In the genomic region with DNA sequence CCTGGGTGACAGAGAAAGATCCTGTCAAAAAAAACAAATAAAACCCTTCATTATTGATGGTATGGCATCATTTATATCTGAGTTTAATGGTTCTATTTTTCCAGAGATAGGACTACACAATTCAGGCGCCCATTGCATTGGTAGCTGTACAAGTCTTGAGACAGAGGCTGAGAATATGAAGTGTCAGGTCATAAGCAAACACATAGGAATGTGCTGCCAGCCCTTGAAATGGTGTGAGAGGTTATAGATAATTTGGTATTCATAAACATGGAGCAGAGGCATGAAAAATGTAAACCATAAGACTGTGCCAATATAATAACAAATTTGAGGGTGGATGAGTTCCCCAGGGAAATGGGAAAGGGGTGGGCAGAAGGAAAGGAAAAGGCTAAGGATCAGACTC, we compare ENCODE assay signal across 19 cellular contexts. TPM values are rescaled to one million over a fixed set of nuclear protein-coding genes. Genes with fewer than 3 reads are reported as not detected.
DNase-seq lines count a peak whose midpoint lies in the region; ATAC-seq and TF ChIP-seq lines count a peak whose summit lies in the region.
"Had no signal": no experiment of that assay in that cellular context is flagged by ENCODE, and none has a peak within 500 bp of the region (broad histone marks: within the 10 kb centered on the region; RNA-seq: fewer than 3 reads in every experiment).

No MANE protein-coding gene starts in this region.

- H3K4me2 ChIP-seq in GM23248 (ENCODE audit: unreplicated experiment) = no peak overlapping the region

- DNase-seq in GM23248 (peak; percentile 2), chondrocyte (ENCODE audit: low spot score) (no peak), left lung (no peak), thyroid gland (no peak), ecto neural progenitor cell (ENCODE audit: low spot score) (no peak), DMS53 treated with DMSO at 0.1 percent for 48 hours (lab: John Stamatoyannopoulos, UW; ENCODE audit: unreplicated experiment) (no peak)
- DNase-seq: activated CD4-positive, CD25-positive, alpha-beta regulatory T cell; activated CD8-positive, alpha-beta memory T cell treated with anti-CD3 and anti-CD28 coated beads for 24 hours; activated naive CD8-positive, alpha-beta T cell treated with anti-CD3 and anti-CD28 coated beads, Interleukin-2, amount 10 ng/mL, durations not matched to agents 7 days and 5 days; BE2C; effector memory CD8-positive, alpha-beta T cell; natural killer cell; NCI-H2029 treated with DMSO at 0.1 percent for 48 hours; NCI-H510A treated with DMSO at 0.1 percent for 48 hours; stimulated activated naive B cell treated with anti-CD40 and anti-IgM and Interleukin-4, amounts not matched to agents 10 μg/mL and 1 μg/mL and 100 μg/mL, for 72 hours had no signal

- in situ Hi-C loops in GM23248 (cut with MboI) = no loop called here

- WGBS in GM23248 (ENCODE audit: low coverage in 1 of 2, low lambda C conversion rate in 2 of 2, missing lambda C conversion rate in 2 of 2), 2 experiments = 84 to 100% methylated on average over 1 of the region's 1 CpG
- WGBS in thyroid gland, 2 donors = 100% methylated on average over 1 of the region's 1 CpG

- peak overlapping the region; percentile 37 for H3K27ac Mint-ChIP-seq in chondrocyte (ENCODE audit: unreplicated experiment)
- H3K27ac Mint-ChIP-seq: activated naive CD8-positive, alpha-beta T cell treated with anti-CD3 and anti-CD28 coated beads, Interleukin-2, amount 10 ng/mL, durations not matched to agents 7 days and 5 days; activated T-helper 1 cell treated with anti-CD3 and anti-CD28 coated beads, Interleukin-12 subunit alpha, Interleukin-12 subunit beta, Interleukin-2, Interleukin-4 antibody, amounts not matched to agents 30 ng/mL and 10 ng/mL and 1 ng/mL, durations not matched to agents 14 hours and 24 hours and 36 hours; effector memory CD8-positive, alpha-beta T cell; natural killer cell; stimulated activated naive B cell treated with anti-CD40 and anti-IgM and Interleukin-4, amounts not matched to agents 10 μg/mL and 1 μg/mL and 100 μg/mL, for 72 hours; T-helper 2 cell treated with Interferon-gamma antibody and Interleukin-4, amounts not matched to agents 5 μg/mL and 100 μg/mL, for 36 hours had no signal

- H3K4me3 ChIP-seq in GM23248 = no peak overlapping the region
- no peak overlapping the region for H3K4me3 ChIP-seq in left lung
- no peak overlapping the region for H3K4me3 ChIP-seq in thyroid gland (replicated peaks in 1 of 3)
- H3K4me3 ChIP-seq: cardiac muscle cell had no signal

- H3K4me1 ChIP-seq in GM23248 (ENCODE audit: insufficient read depth) (peaks cover 4% of the 10 kb centered on the region; the same call in 1 of the 2 replicates), left lung (peaks cover 8 to 21% of the 10 kb centered on the region in 2 donors), thyroid gland (peaks cover 22 to 52% of the 10 kb centered on the region in 2 donors)
- H3K4me1 ChIP-seq: BE2C had no signal

- intact Hi-C loops in left lung (cut with DNase I) = no loop called here
- intact Hi-C loops in thyroid gland (cut with DNase I) = no loop called here

- TF ChIP-seq CTCF in chondrocyte (IDR thresholded peaks at IDR 0.05) = no peak
- no peak for TF ChIP-seq CTCF in left lung (IDR thresholded peaks at IDR 0.05)
- no peak for TF ChIP-seq CTCF in thyroid gland (IDR thresholded peaks at IDR 0.05)

- no peak for ATAC-seq in left lung
- no peak for ATAC-seq in HG02642 (IDR thresholded peaks at IDR 0.05; ENCODE audit: poor library complexity, unreplicated experiment)
- ATAC-seq: effector memory CD8-positive, alpha-beta T cell; natural killer cell; stimulated activated naive B cell treated with anti-CD40 and anti-IgM and Interleukin-4, amounts not matched to agents 10 μg/mL and 1 μg/mL and 100 μg/mL, for 72 hours had no signal

- H2AFZ ChIP-seq in GM23248 = no peak overlapping the region

- no peak overlapping the region for H3K27ac ChIP-seq in GM23248
- peak overlapping the region; percentile 27 to 73 for H3K27ac ChIP-seq in left lung
- peak overlapping the region; percentile 62 to 84 (median 80) for H3K27ac ChIP-seq in thyroid gland
- H3K27ac ChIP-seq: cardiac muscle cell had no signal

- H3F3A ChIP-seq in GM23248 (ENCODE audit: insufficient read depth) = no peaks in the 10 kb centered on the region

- H4K20me1 ChIP-seq in GM23248 (ENCODE audit: insufficient read depth) = no peaks in the 10 kb centered on the region

- no peak overlapping the region for H3K4me3 Mint-ChIP-seq in chondrocyte (ENCODE audit: unreplicated experiment)
- H3K4me3 Mint-ChIP-seq: activated naive CD8-positive, alpha-beta T cell treated with anti-CD3 and anti-CD28 coated beads, Interleukin-2, amount 10 ng/mL, durations not matched to agents 7 days and 5 days; activated T-helper 1 cell treated with anti-CD3 and anti-CD28 coated beads, Interleukin-12 subunit alpha, Interleukin-12 subunit beta, Interleukin-2, Interleukin-4 antibody, amounts not matched to agents 30 ng/mL and 10 ng/mL and 1 ng/mL, durations not matched to agents 14 hours and 24 hours and 36 hours; effector memory CD8-positive, alpha-beta T cell; natural killer cell; stimulated activated naive B cell treated with anti-CD40 and anti-IgM and Interleukin-4, amounts not matched to agents 10 μg/mL and 1 μg/mL and 100 μg/mL, for 72 hours; T-helper 2 cell treated with Interferon-gamma antibody and Interleukin-4, amounts not matched to agents 5 μg/mL and 100 μg/mL, for 36 hours had no signal

- no peaks in the 10 kb centered on the region for H3K79me2 ChIP-seq in GM23248 (ENCODE audit: insufficient read depth)

- H3K36me3 Mint-ChIP-seq in chondrocyte (ENCODE audit: low read depth) = no peaks in the 10 kb centered on the region
- H3K36me3 Mint-ChIP-seq: activated naive CD8-positive, alpha-beta T cell treated with anti-CD3 and anti-CD28 coated beads, Interleukin-2, amount 10 ng/mL, durations not matched to agents 7 days and 5 days; natural killer cell; stimulated activated naive B cell treated with anti-CD40 and anti-IgM and Interleukin-4, amounts not matched to agents 10 μg/mL and 1 μg/mL and 100 μg/mL, for 72 hours had no signal

- no peaks in the 10 kb centered on the region for H3K9me2 ChIP-seq in GM23248 (ENCODE audit: insufficient read depth)

- no peaks in the 10 kb centered on the region for H3K36me3 ChIP-seq in GM23248 (ENCODE audit: low read depth)
- no peaks in the 10 kb centered on the region for H3K36me3 ChIP-seq in left lung
- peaks cover 0 to under 1% of the 10 kb centered on the region in 2 donors for H3K36me3 ChIP-seq in thyroid gland
- H3K36me3 ChIP-seq: BE2C, cardiac muscle cell had no signal

- no peaks in the 10 kb centered on the region for H3K9me3 Mint-ChIP-seq in chondrocyte (ENCODE audit: low read depth)
- H3K9me3 Mint-ChIP-seq: activated naive CD8-positive, alpha-beta T cell treated with anti-CD3 and anti-CD28 coated beads, Interleukin-2, amount 10 ng/mL, durations not matched to agents 7 days and 5 days; activated T-helper 1 cell treated with anti-CD3 and anti-CD28 coated beads, Interleukin-12 subunit alpha, Interleukin-12 subunit beta, Interleukin-2, Interleukin-4 antibody, amounts not matched to agents 30 ng/mL and 10 ng/mL and 1 ng/mL, durations not matched to agents 14 hours and 24 hours and 36 hours; effector memory CD8-positive, alpha-beta T cell; natural killer cell; stimulated activated naive B cell treated with anti-CD40 and anti-IgM and Interleukin-4, amounts not matched to agents 10 μg/mL and 1 μg/mL and 100 μg/mL, for 72 hours; T-helper 2 cell treated with Interferon-gamma antibody and Interleukin-4, amounts not matched to agents 5 μg/mL and 100 μg/mL, for 36 hours had no signal

- H3K27me3 Mint-ChIP-seq in chondrocyte (ENCODE audit: low read depth) = no peaks in the 10 kb centered on the region

- TF ChIP-seq POLR2A in thyroid gland (IDR thresholded peaks at IDR 0.05) = no peak

- H3K4me1 Mint-ChIP-seq in chondrocyte (ENCODE audit: low read depth) = peaks cover 57% of the 10 kb centered on the region
- H3K4me1 Mint-ChIP-seq: activated naive CD8-positive, alpha-beta T cell treated with anti-CD3 and anti-CD28 coated beads, Interleukin-2, amount 10 ng/mL, durations not matched to agents 7 days and 5 days; natural killer cell; stimulated activated naive B cell treated with anti-CD40 and anti-IgM and Interleukin-4, amounts not matched to agents 10 μg/mL and 1 μg/mL and 100 μg/mL, for 72 hours had no signal

- no peak overlapping the region for H3K9ac ChIP-seq in GM23248

- no peaks in the 10 kb centered on the region for H3K27me3 ChIP-seq in GM23248 (replicated peaks; ENCODE audit: insufficient read depth)
- H3K27me3 ChIP-seq in left lung = no peaks in the 10 kb centered on the region
- H3K27me3 ChIP-seq in thyroid gland = no peaks in the 10 kb centered on the region
- H3K27me3 ChIP-seq: BE2C, cardiac muscle cell had no signal

- H3K9me3 ChIP-seq in GM23248 (ENCODE audit: low read depth) = no peaks in the 10 kb centered on the region
- H3K9me3 ChIP-seq in left lung = no peaks in the 10 kb centered on the region
- H3K9me3 ChIP-seq in thyroid gland = no peaks in the 10 kb centered on the region
- H3K9me3 ChIP-seq: BE2C had no signal

RNA-seq across cellular contexts. Expression of a gene that starts 50.7 kb away (rescaled TPM):
- 0.76 TPM in 1 of 2 replicates, not detected in the other for total RNA-seq in GM23248 (2014; rRNA removed; shearing (Covaris generic))
- 0.09 TPM in 1 of 2 replicates, not detected in the other for polyA plus RNA-seq in GM23248 (2016; fragmentation: Nextera tagmentation; extraction: Ambion mirVana)
- total RNA-seq in chondrocyte = 0.46 to 4.0 TPM (median 3.4 TPM) in 3 replicates
- total RNA-seq in left lung = 100 to 1,000 TPM; 134 to 159 TPM
- 100 to 1,000 TPM; 287 to 362 (median 316) TPM for total RNA-seq in thyroid gland

Comparison
In these comparisons a context has a peak if more than half of its experiments do, and no peak if none do; other contexts are left out.
1. RNA of a gene that starts 50.7 kb away (total RNA-seq): 287 to 362 TPM in thyroid gland and 134 to 159 TPM in left lung; 0.46 to 4.0 TPM in chondrocyte and 0.76 TPM in GM23248; every median in the first group is over 10 times any median in the second.